Comparison of ENCODE assay signal across 9 cellular contexts in genomic region chr17:40445769-40446468, GRCh38. TPM values are rescaled to one million over a fixed set of nuclear protein-coding genes. Genes with fewer than 3 reads are reported as not detected.
DNase-seq lines count a peak whose midpoint lies in the region; ATAC-seq and TF ChIP-seq lines count a peak whose summit lies in the region.
"Had no signal": no experiment of that assay in that cellular context is flagged by ENCODE, and none has a peak within 500 bp of the region (broad histone marks: within the 10 kb centered on the region; RNA-seq: fewer than 3 reads in every experiment).

No MANE protein-coding gene starts in this region.

- H3K9ac ChIP-seq in ES-I3 (ENCODE audit: low read depth, low read length): peak overlapping the region; percentile 67; the same call in 1 of the 2 replicates

- peaks cover 0 to 2% (median 0%) of the 10 kb centered on the region in 3 donors for H3K27me3 ChIP-seq in gastrocnemius medialis

- in situ Hi-C loops in gastrocnemius medialis (cut with MboI; ENCODE audit: low sequenced_read_pairs in 4 of 4): loop anchor here in 2 of 4 donors (10.0 to 25.0 kb wide), 2 partner anchors 89 to 91 kb away; no protein-coding TSS in a partner anchor

- DNase-seq in fibroblast of villous mesenchyme (ENCODE audit: low read depth) (no peak), gastrocnemius medialis (no peak), SHP77 treated with DMSO at 0.1 percent for 48 hours (lab: John Stamatoyannopoulos, UW) (no peak)
- DNase-seq: NCI-H446 treated with DMSO at 0.1 percent for 48 hours had no signal

- TF ChIP-seq CTCF in WI38 (IDR thresholded peaks at IDR 0.05; ENCODE audit: low read depth, low read length) (no peak), fibroblast of villous mesenchyme (IDR thresholded peaks at IDR 0.05; ENCODE audit: insufficient read depth, low read depth, low read length) (peak; percentile 28), gastrocnemius medialis (IDR thresholded peaks at IDR 0.05 in 4 of 5, conservative IDR thresholded peaks at IDR 0.05 in 1 of 5) (no peak)

- H3K27ac ChIP-seq in gastrocnemius medialis: peak overlapping the region; percentile 48 to 82 (median 78)

- no peak for ATAC-seq in gastrocnemius medialis
- ATAC-seq in GM18909 (IDR thresholded peaks at IDR 0.05; ENCODE audit: poor library complexity, unreplicated experiment): no peak
- no peak for ATAC-seq in GM19035 (IDR thresholded peaks at IDR 0.05; ENCODE audit: unreplicated experiment)
- no peak for ATAC-seq in HG02885 (IDR thresholded peaks at IDR 0.05; ENCODE audit: poor library complexity, unreplicated experiment)

- intact Hi-C loops in gastrocnemius medialis (cut with DNase I; ENCODE audit: low total_unique reads): no loop called here

- H3K9me3 ChIP-seq in ES-I3 (ENCODE audit: control insufficient read depth, insufficient read depth, low read length): no peaks in the 10 kb centered on the region
- no peaks in the 10 kb centered on the region for H3K9me3 ChIP-seq in gastrocnemius medialis

- H3K4me1 ChIP-seq in ES-I3 (ENCODE audit: insufficient read depth, low read length): peaks cover 19% of the 10 kb centered on the region
- H3K4me1 ChIP-seq in gastrocnemius medialis: peaks cover 25 to 29% of the 10 kb centered on the region in 2 donors

- H3K36me3 ChIP-seq in ES-I3 (ENCODE audit: insufficient read depth, low read length): no peaks in the 10 kb centered on the region
- no peaks in the 10 kb centered on the region for H3K36me3 ChIP-seq in gastrocnemius medialis

- H3K4me3 ChIP-seq in WI38 (ENCODE audit: low read depth, low read length) (peak overlapping the region; percentile 99), fibroblast of villous mesenchyme (ENCODE audit: low read depth, low read length) (peak overlapping the region; percentile 88), gastrocnemius medialis (peak overlapping the region; percentile 49 to 64 (median 56))

- TF ChIP-seq POLR2A in gastrocnemius medialis (IDR thresholded peaks at IDR 0.05): no peak

RNA-seq across cellular contexts. Expression of gene IGFBP4, which starts 2.7 kb away (rescaled TPM):
- total RNA-seq in fibroblast of villous mesenchyme (188 and 225 TPM in 2 replicates), gastrocnemius medialis (10 to 100 TPM; 14.5 to 56.8 (median 36.5) TPM)

RNA-seq across cellular contexts. Expression of gene TOP2A, which starts 28.2 kb away (rescaled TPM):
- total RNA-seq in fibroblast of villous mesenchyme (39.9 and 105 TPM in 2 replicates), gastrocnemius medialis (1 to 10 TPM in 2 of 4 donors, under 1 TPM in 2; 0.26 to 1.6 (median 1.0) TPM)

RNA-seq across cellular contexts. Expression of gene TNS4, which starts 55.5 kb away (rescaled TPM):
- not detected in 2 replicates for total RNA-seq in fibroblast of villous mesenchyme
- total RNA-seq in gastrocnemius medialis: under 1 TPM in 1 of 4 donors, not detected in 3; 0.18 TPM

Comparison
In these comparisons a context has a peak if more than half of its experiments do, and no peak if none do; other contexts are left out.
1. RNA of gene TOP2A, which starts 28.2 kb away (total RNA-seq): 39.9 to 105 TPM in fibroblast of villous mesenchyme; 0.26 to 1.6 TPM in gastrocnemius medialis; every median in the first group is over 10 times any median in the second.
2. Peak in every context shown above with its lines, with median percentiles within 50 percentile points of each other: H3K4me3 ChIP-seq.